Comparison of ENCODE assay signal across 15 cellular contexts in the genomic region with DNA sequence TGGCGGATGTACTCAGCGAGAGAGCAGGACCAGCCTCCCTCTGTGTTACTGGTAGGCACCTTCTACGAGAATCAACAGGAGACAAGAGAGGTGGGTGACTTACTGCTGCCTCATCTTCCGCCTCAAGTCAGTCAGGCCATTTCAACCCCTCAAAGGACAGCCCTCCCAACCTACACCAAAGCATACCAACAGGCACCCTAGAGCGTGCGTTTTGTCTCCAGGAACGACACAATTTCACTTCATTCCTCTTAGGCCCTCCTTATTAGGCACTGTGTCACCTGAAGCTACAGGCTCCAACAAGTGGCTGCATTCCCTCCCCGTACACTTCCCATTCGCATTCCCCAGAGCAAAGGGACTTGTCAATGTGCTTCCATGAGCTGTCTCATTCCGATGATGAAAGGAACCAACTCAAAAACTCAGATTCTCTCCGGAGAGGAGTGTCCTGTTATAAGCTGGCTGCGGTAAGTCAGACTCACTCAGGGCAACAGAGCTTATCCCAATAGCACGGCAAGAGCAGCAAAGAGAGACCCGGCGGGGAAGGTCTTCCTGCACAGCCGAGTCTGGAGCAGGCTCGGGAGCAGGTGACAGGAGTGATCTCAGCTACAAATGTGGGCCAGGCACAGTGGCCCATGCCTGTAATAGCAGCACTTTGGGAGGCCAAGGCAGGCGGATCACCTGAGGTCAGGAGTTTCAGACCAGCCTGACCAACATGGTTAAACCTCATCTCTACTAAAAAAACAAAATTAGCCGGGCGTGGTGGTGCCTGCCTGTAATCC.
DNase-seq lines count a peak whose midpoint lies in the region; ATAC-seq and TF ChIP-seq lines count a peak whose summit lies in the region.
"Had no signal": no experiment of that assay in that cellular context is flagged by ENCODE, and none has a peak within 500 bp of the region (broad histone marks: within the 10 kb centered on the region; RNA-seq: fewer than 3 reads in every experiment).

No MANE protein-coding gene starts in this region.

- H3K9me3 ChIP-seq in breast epithelium (no peaks in the 10 kb centered on the region), upper lobe of right lung (no peaks in the 10 kb centered on the region), spleen (no peaks in the 10 kb centered on the region)
- H3K9me3 ChIP-seq: BE2C had no signal

- H3K27ac ChIP-seq in breast epithelium (peak overlapping the region; percentile 89 to 90), upper lobe of right lung (no peak overlapping the region), spleen (no peak overlapping the region)

- H3K27me3 ChIP-seq in breast epithelium (no peaks in the 10 kb centered on the region), upper lobe of right lung (no peaks in the 10 kb centered on the region), spleen (replicated peaks in 1 of 7) (no peaks in the 10 kb centered on the region)
- H3K27me3 ChIP-seq: BE2C had no signal

- POLR2A ChIA-PET in activated CD4-positive, alpha-beta memory T cell treated with anti-CD3 and anti-CD28 coated beads for 36 hours (lab: Charles Lee), result no interaction called here
- POLR2A ChIA-PET in activated CD4-positive, alpha-beta memory T cell treated with anti-CD3 and anti-CD28 coated beads, Interleukin-2, amount 10 ng/mL, durations not matched to agents 7 days and 5 days (lab: Charles Lee), result interaction anchor here (1.3 to 3.4 kb wide), 2 partner anchors 10 to 14 kb away, joined by 3 to 13 read pairs; no protein-coding TSS in a partner anchor

- H3K9me3 Mint-ChIP-seq in activated CD4-positive, alpha-beta memory T cell treated with anti-CD3 and anti-CD28 coated beads for 36 hours, result no peaks in the 10 kb centered on the region
- H3K9me3 Mint-ChIP-seq in activated CD4-positive, alpha-beta memory T cell treated with anti-CD3 and anti-CD28 coated beads, Interleukin-2, amount 10 ng/mL, durations not matched to agents 7 days and 5 days, result no peaks in the 10 kb centered on the region
- H3K9me3 Mint-ChIP-seq in neural crest cell, result no peaks in the 10 kb centered on the region

- ATAC-seq in upper lobe of right lung, result no peak

- no peak overlapping the region for H3K4me3 Mint-ChIP-seq in activated CD4-positive, alpha-beta memory T cell treated with anti-CD3 and anti-CD28 coated beads for 36 hours
- H3K4me3 Mint-ChIP-seq in activated CD4-positive, alpha-beta memory T cell treated with anti-CD3 and anti-CD28 coated beads, Interleukin-2, amount 10 ng/mL, durations not matched to agents 7 days and 5 days, result no peak overlapping the region
- no peak overlapping the region for H3K4me3 Mint-ChIP-seq in neural crest cell

- H3K4me1 ChIP-seq in breast epithelium, result peaks cover 2 to 15% of the 10 kb centered on the region in 2 donors
- peaks cover 28% of the 10 kb centered on the region for H3K4me1 ChIP-seq in upper lobe of right lung
- H3K4me1 ChIP-seq in spleen, result peaks cover 0 to 61% (median 19%) of the 10 kb centered on the region in 6 donors
- H3K4me1 ChIP-seq: BE2C had no signal

- 92 to 98% (median 95%) methylated on average over 18 to 20 of the region's 20 CpGs for WGBS in spleen, 5 donors

- H3K4me3 ChIP-seq in breast epithelium, result peak overlapping the region in 1 of 3 donors; percentile 5
- H3K4me3 ChIP-seq in upper lobe of right lung, result no peak overlapping the region
- no peak overlapping the region for H3K4me3 ChIP-seq in spleen

- peaks cover 41% of the 10 kb centered on the region for H3K4me1 Mint-ChIP-seq in activated CD4-positive, alpha-beta memory T cell treated with anti-CD3 and anti-CD28 coated beads for 36 hours (ENCODE audit: low read depth)
- H3K4me1 Mint-ChIP-seq in activated CD4-positive, alpha-beta memory T cell treated with anti-CD3 and anti-CD28 coated beads, Interleukin-2, amount 10 ng/mL, durations not matched to agents 7 days and 5 days, result peaks cover 39% of the 10 kb centered on the region
- no peaks in the 10 kb centered on the region for H3K4me1 Mint-ChIP-seq in neural crest cell

- H3K36me3 ChIP-seq in breast epithelium (no peaks in the 10 kb centered on the region), upper lobe of right lung (peaks cover 80% of the 10 kb centered on the region), spleen (peaks cover 12 to 100% (median 91%) of the 10 kb centered on the region in 6 donors)

- intact Hi-C loops in activated CD4-positive, alpha-beta memory T cell treated with anti-CD3 and anti-CD28 coated beads for 36 hours (cut with micrococcal nuclease), result no loop called here
- intact Hi-C loops in breast epithelium (cut with DNase I; ENCODE audit: low total_unique reads), result loop anchor here (10.0 kb wide), 1 partner anchor 172 kb away; the partner anchor contains the start of gene ALDH4A1
- intact Hi-C loops in upper lobe of right lung (cut with DNase I), result no loop called here
- intact Hi-C loops in spleen (cut with DNase I; ENCODE audit: low total_unique reads), result no loop called here

- H3K27ac Mint-ChIP-seq in activated CD4-positive, alpha-beta memory T cell treated with anti-CD3 and anti-CD28 coated beads for 36 hours, result peak overlapping the region; percentile 0
- no peak overlapping the region for H3K27ac Mint-ChIP-seq in activated CD4-positive, alpha-beta memory T cell treated with anti-CD3 and anti-CD28 coated beads, Interleukin-2, amount 10 ng/mL, durations not matched to agents 7 days and 5 days
- peak overlapping the region; percentile 92 for H3K27ac Mint-ChIP-seq in neural crest cell (ENCODE audit: unreplicated experiment)

- CTCF ChIA-PET in activated CD4-positive, alpha-beta memory T cell treated with anti-CD3 and anti-CD28 coated beads for 36 hours (lab: Charles Lee), result interaction anchor here (0.7 to 11.0 kb wide), 5 partner anchors 12 to 193 kb away, joined by 3 to 144 read pairs (median 10); no protein-coding TSS in a partner anchor
- CTCF ChIA-PET in activated CD4-positive, alpha-beta memory T cell treated with anti-CD3 and anti-CD28 coated beads, Interleukin-2, amount 10 ng/mL, durations not matched to agents 7 days and 5 days (lab: Charles Lee), result interaction anchor here (0.6 to 3.1 kb wide), 2 partner anchors 165 to 341 kb away, joined by 4 to 23 read pairs; no protein-coding TSS in a partner anchor

- DNase-seq in activated CD4-positive, alpha-beta memory T cell treated with anti-CD3 and anti-CD28 coated beads for 36 hours, result no peak
- DNase-seq in activated CD4-positive, alpha-beta memory T cell treated with anti-CD3 and anti-CD28 coated beads, Interleukin-2, amount 10 ng/mL, durations not matched to agents 7 days and 5 days, result no peak
- DNase-seq in breast epithelium (ENCODE audit: low spot score in 2 of 2) (peak in 1 of 2 donors; percentile 78), neural crest cell (ENCODE audit: low read depth, low spot score) (no peak), upper lobe of right lung (peak; percentile 25), NCI-H128 (lab: John Stamatoyannopoulos, UW; ENCODE audit: unreplicated experiment) (no peak), spleen (no peak)
- no peak for DNase-seq in stimulated activated CD4-positive, alpha-beta T cell treated with anti-CD3 and anti-CD28 coated beads, Interleukin-2, amount 100 ng/mL, for 24 hours
- DNase-seq: 8988T, BE2C, DMS79 treated with DMSO at 0.1 percent for 48 hours, KBM-7, NCI-H1436 treated with DMSO at 0.1 percent for 48 hours, NCI-H2081 treated with DMSO at 0.1 percent for 48 hours, NCI-H524 had no signal

- no peaks in the 10 kb centered on the region for H3K27me3 Mint-ChIP-seq in activated CD4-positive, alpha-beta memory T cell treated with anti-CD3 and anti-CD28 coated beads for 36 hours
- H3K27me3 Mint-ChIP-seq in activated CD4-positive, alpha-beta memory T cell treated with anti-CD3 and anti-CD28 coated beads, Interleukin-2, amount 10 ng/mL, durations not matched to agents 7 days and 5 days, result no peaks in the 10 kb centered on the region
- H3K27me3 Mint-ChIP-seq in neural crest cell (ENCODE audit: low read depth), result no peaks in the 10 kb centered on the region

- TF ChIP-seq POLR2A in breast epithelium (IDR thresholded peaks at IDR 0.05), result no peak
- no peak for TF ChIP-seq POLR2A in spleen (IDR thresholded peaks at IDR 0.05)

- TF ChIP-seq CTCF in breast epithelium (IDR thresholded peaks at IDR 0.05), result no peak
- no peak for TF ChIP-seq CTCF in neural crest cell (conservative IDR thresholded peaks at IDR 0.05)
- TF ChIP-seq CTCF in upper lobe of right lung (IDR thresholded peaks at IDR 0.05), result no peak
- TF ChIP-seq CTCF in spleen (IDR thresholded peaks at IDR 0.05 in 8 of 11, conservative IDR thresholded peaks at IDR 0.05 in 3 of 11), result no peak

- H3K36me3 Mint-ChIP-seq in activated CD4-positive, alpha-beta memory T cell treated with anti-CD3 and anti-CD28 coated beads for 36 hours, result peaks cover 63% of the 10 kb centered on the region
- peaks cover 83% of the 10 kb centered on the region for H3K36me3 Mint-ChIP-seq in activated CD4-positive, alpha-beta memory T cell treated with anti-CD3 and anti-CD28 coated beads, Interleukin-2, amount 10 ng/mL, durations not matched to agents 7 days and 5 days (ENCODE audit: low read depth)
- H3K36me3 Mint-ChIP-seq in neural crest cell (ENCODE audit: low read depth), result peaks cover 16% of the 10 kb centered on the region

Comparison
In these comparisons a context has a peak if more than half of its experiments do, and no peak if none do; other contexts are left out.
1. H3K27ac ChIP-seq: peak in breast epithelium (2 of 2); none in upper lobe of right lung (single experiment) and spleen (0 of 8).